Comparison of ENCODE assay signal across 30 cellular contexts in the genomic region with DNA sequence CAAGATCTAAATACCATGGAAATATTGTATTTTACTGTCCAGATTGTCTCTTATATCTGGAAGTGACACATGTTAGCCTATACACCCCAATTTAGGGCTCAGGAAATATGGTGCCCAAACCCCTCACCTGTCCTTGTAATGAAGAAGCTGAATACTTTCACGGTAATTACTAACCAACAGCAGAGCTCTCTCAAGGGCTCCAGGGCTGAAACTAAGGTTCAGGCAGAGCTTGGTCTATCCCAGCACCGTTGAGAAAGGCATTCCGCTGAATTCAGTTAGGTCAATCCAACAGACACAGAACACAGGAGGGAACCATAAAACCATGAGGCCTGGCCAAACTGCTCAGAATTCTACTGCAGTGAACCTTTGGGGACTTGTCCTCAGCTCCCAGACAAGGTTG.
"Had no signal": no experiment of that assay in that cellular context is flagged by ENCODE, and none has a peak within 500 bp of the region (broad histone marks: within the 10 kb centered on the region; RNA-seq: fewer than 3 reads in every experiment).

No MANE protein-coding gene starts in this region.

- H3K4me3 ChIP-seq: ascending aorta, breast epithelium, cardiac muscle cell, coronary artery, dorsolateral prefrontal cortex, esophagus muscularis mucosa, gastroesophageal sphincter had no signal

- H3K9me3 Mint-ChIP-seq: activated CD4-positive, alpha-beta memory T cell treated with anti-CD3 and anti-CD28 coated beads, Interleukin-2, amount 10 ng/mL, durations not matched to agents 7 days and 5 days; activated CD4-positive, alpha-beta T cell treated with anti-CD3 and anti-CD28 coated beads, Interleukin-2, amount 10 ng/mL, durations not matched to agents 7 days and 5 days; activated naive CD4-positive, alpha-beta T cell treated with anti-CD3 and anti-CD28 coated beads for 36 hours; activated naive CD4-positive, alpha-beta T cell treated with anti-CD3 and anti-CD28 coated beads, Interleukin-2, amount 50 U/mL, for 24 hours; activated naive CD8-positive, alpha-beta T cell treated with anti-CD3 and anti-CD28 coated beads for 36 hours; activated T-cell treated with anti-CD3 and anti-CD28 coated beads, Interleukin-2, amount 50 U/mL, for 24 hours; activated T-cell treated with anti-CD3 and anti-CD28 coated beads, Interleukin-2, amount 50 U/mL, for 72 hours; brain; central memory CD8-positive, alpha-beta T cell; dendritic cell treated with granulocyte-macrophage colony-stimulating factor and Interleukin-4, amounts not matched to agents 40 ng/mL and 50 ng/mL, for 4 days; endodermal cell; WTC11 had no signal

- H3K27me3 Mint-ChIP-seq: activated CD4-positive, alpha-beta memory T cell treated with anti-CD3 and anti-CD28 coated beads, Interleukin-2, amount 10 ng/mL, durations not matched to agents 7 days and 5 days; activated CD4-positive, alpha-beta T cell treated with anti-CD3 and anti-CD28 coated beads, Interleukin-2, amount 10 ng/mL, durations not matched to agents 7 days and 5 days; activated naive CD4-positive, alpha-beta T cell treated with anti-CD3 and anti-CD28 coated beads, Interleukin-2, amount 50 U/mL, for 24 hours; activated naive CD8-positive, alpha-beta T cell treated with anti-CD3 and anti-CD28 coated beads for 36 hours; activated T-cell treated with anti-CD3 and anti-CD28 coated beads, Interleukin-2, amount 50 U/mL, for 24 hours; brain; central memory CD8-positive, alpha-beta T cell; dendritic cell treated with granulocyte-macrophage colony-stimulating factor and Interleukin-4, amounts not matched to agents 40 ng/mL and 50 ng/mL, for 4 days had no signal

- H3K4me1 Mint-ChIP-seq: activated CD4-positive, alpha-beta memory T cell treated with anti-CD3 and anti-CD28 coated beads, Interleukin-2, amount 10 ng/mL, durations not matched to agents 7 days and 5 days; activated CD4-positive, alpha-beta T cell treated with anti-CD3 and anti-CD28 coated beads, Interleukin-2, amount 10 ng/mL, durations not matched to agents 7 days and 5 days; activated naive CD4-positive, alpha-beta T cell treated with anti-CD3 and anti-CD28 coated beads, Interleukin-2, amount 50 U/mL, for 24 hours; activated naive CD8-positive, alpha-beta T cell treated with anti-CD3 and anti-CD28 coated beads for 36 hours; central memory CD8-positive, alpha-beta T cell; endodermal cell had no signal

- H3K36me3 ChIP-seq: breast epithelium had no signal

- DNase-seq: activated CD4-positive, alpha-beta memory T cell treated with anti-CD3 and anti-CD28 coated beads, Interleukin-2, amount 10 ng/mL, durations not matched to agents 7 days and 5 days; activated CD4-positive, alpha-beta T cell treated with anti-CD3 and anti-CD28 coated beads for 1 hour; activated CD4-positive, alpha-beta T cell treated with anti-CD3 and anti-CD28 coated beads for 4 hours; activated CD4-positive, alpha-beta T cell treated with anti-CD3 and anti-CD28 coated beads, Interleukin-2, amount 10 ng/mL, durations not matched to agents 7 days and 5 days; activated CD4-positive, alpha-beta T cell treated with anti-CD3 and anti-CD28 coated beads, Interleukin-2, amount 50 U/mL, for 4 hours; activated CD8-positive, alpha-beta memory T cell treated with anti-CD3 and anti-CD28 coated beads, Interleukin-2, amount 50 U/mL, for 48 hours; activated gamma-delta T cell treated with Interleukin-2 at 50 U/mL for 16 hours; activated naive CD4-positive, alpha-beta T cell treated with anti-CD3 and anti-CD28 coated beads for 36 hours; activated naive CD8-positive, alpha-beta T cell treated with anti-CD3 and anti-CD28 coated beads for 36 hours; activated T-cell treated with anti-CD3 and anti-CD28 coated beads for 4 hours; activated T-cell treated with anti-CD3 and anti-CD28 coated beads, Interleukin-2, amount 50 U/mL, for 24 hours; activated T-cell treated with anti-CD3 and anti-CD28 coated beads, Interleukin-2, amount 50 U/mL, for 72 hours; effector memory CD4-positive, alpha-beta T cell; endodermal cell; erythroblast; foreskin keratinocyte; head of caudate nucleus; T-helper 2 cell had no signal

- H3K27ac ChIP-seq: ascending aorta, breast epithelium, cardiac muscle cell, esophagus muscularis mucosa, foreskin keratinocyte, gastroesophageal sphincter had no signal

- H3K27ac Mint-ChIP-seq: activated CD4-positive, alpha-beta memory T cell treated with anti-CD3 and anti-CD28 coated beads, Interleukin-2, amount 10 ng/mL, durations not matched to agents 7 days and 5 days; activated CD4-positive, alpha-beta T cell treated with anti-CD3 and anti-CD28 coated beads, Interleukin-2, amount 10 ng/mL, durations not matched to agents 7 days and 5 days; activated naive CD4-positive, alpha-beta T cell treated with anti-CD3 and anti-CD28 coated beads for 36 hours; activated naive CD4-positive, alpha-beta T cell treated with anti-CD3 and anti-CD28 coated beads, Interleukin-2, amount 50 U/mL, for 24 hours; activated naive CD8-positive, alpha-beta T cell treated with anti-CD3 and anti-CD28 coated beads for 36 hours; activated T-cell treated with anti-CD3 and anti-CD28 coated beads, Interleukin-2, amount 50 U/mL, for 24 hours; activated T-cell treated with anti-CD3 and anti-CD28 coated beads, Interleukin-2, amount 50 U/mL, for 72 hours; dendritic cell treated with granulocyte-macrophage colony-stimulating factor and Interleukin-4, amounts not matched to agents 40 ng/mL and 50 ng/mL, for 4 days; endodermal cell; WTC11 had no signal

- H3K27me3 ChIP-seq: ascending aorta, breast epithelium, cardiac muscle cell, dorsolateral prefrontal cortex, esophagus muscularis mucosa, foreskin keratinocyte, gastroesophageal sphincter had no signal

- H3K9me3 ChIP-seq: ascending aorta, breast epithelium, esophagus muscularis mucosa, gastroesophageal sphincter had no signal

- H3K4me3 Mint-ChIP-seq: activated CD4-positive, alpha-beta memory T cell treated with anti-CD3 and anti-CD28 coated beads, Interleukin-2, amount 10 ng/mL, durations not matched to agents 7 days and 5 days; activated CD4-positive, alpha-beta T cell treated with anti-CD3 and anti-CD28 coated beads, Interleukin-2, amount 10 ng/mL, durations not matched to agents 7 days and 5 days; activated naive CD4-positive, alpha-beta T cell treated with anti-CD3 and anti-CD28 coated beads for 36 hours; activated naive CD4-positive, alpha-beta T cell treated with anti-CD3 and anti-CD28 coated beads, Interleukin-2, amount 50 U/mL, for 24 hours; activated naive CD8-positive, alpha-beta T cell treated with anti-CD3 and anti-CD28 coated beads for 36 hours; activated T-cell treated with anti-CD3 and anti-CD28 coated beads, Interleukin-2, amount 50 U/mL, for 24 hours; activated T-cell treated with anti-CD3 and anti-CD28 coated beads, Interleukin-2, amount 50 U/mL, for 72 hours; brain; central memory CD8-positive, alpha-beta T cell; dendritic cell treated with granulocyte-macrophage colony-stimulating factor and Interleukin-4, amounts not matched to agents 40 ng/mL and 50 ng/mL, for 4 days; endodermal cell; WTC11 had no signal

- ATAC-seq: activated T-cell treated with anti-CD3 and anti-CD28 coated beads, Interleukin-2, amount 50 U/mL, for 72 hours; foreskin keratinocyte; gastroesophageal sphincter; WTC11 had no signal
